ENCODE assay signal across 10 cellular contexts in genomic region chr15:58369261-58369699, GRCh38.
DNase-seq lines count a peak whose midpoint lies in the region; ATAC-seq and TF ChIP-seq lines count a peak whose summit lies in the region.
"Had no signal": no experiment of that assay in that cellular context is flagged by ENCODE, and none has a peak within 500 bp of the region (broad histone marks: within the 10 kb centered on the region; RNA-seq: fewer than 3 reads in every experiment).

No MANE protein-coding gene starts in this region.

- TF ChIP-seq CTCF in mesothelial cell of epicardium (IDR thresholded peaks at IDR 0.05; ENCODE audit: unreplicated experiment), result no peak

- H3K36me3 Mint-ChIP-seq in T-helper 17 cell (ENCODE audit: low read depth) (no peaks in the 10 kb centered on the region), mesothelial cell of epicardium (peaks cover 7% of the 10 kb centered on the region)

- peak; percentile 71 for ATAC-seq in T-helper 17 cell
- ATAC-seq in stimulated activated naive CD8-positive, alpha-beta T cell treated with anti-CD3 and anti-CD28 coated beads, Interleukin-15, amount 100 ng/mL, for 72 hours, result peak; percentile 87

- peak; percentile 13 for DNase-seq in activated CD4-positive, alpha-beta T cell treated with anti-CD3 and anti-CD28 coated beads, Interleukin-2, amount 50 U/mL, for 1 hour
- no peak for DNase-seq in activated CD4-positive, alpha-beta T cell treated with anti-CD3 and anti-CD28 coated beads for 48 hours
- no peak for DNase-seq in T-helper 17 cell
- peak; percentile 88 for DNase-seq in fibroblast of peridontal ligament (ENCODE audit: extremely low read depth)
- DNase-seq in stimulated activated naive CD8-positive, alpha-beta T cell treated with anti-CD3 and anti-CD28 coated beads, Interleukin-15, amount 100 ng/mL, for 72 hours, result peak in 1 of 2 donors; percentile 39
- no peak for DNase-seq in mesothelial cell of epicardium (ENCODE audit: low spot score in 2 of 2, unreplicated experiment in 2 of 2)
- DNase-seq in NCI-H1436 treated with DMSO at 0.1 percent for 48 hours (lab: John Stamatoyannopoulos, UW), result no peak
- no peak for DNase-seq in NCI-H1105 treated with DMSO at 0.1 percent for 48 hours (lab: John Stamatoyannopoulos, UW)
- DNase-seq: activated CD8-positive, alpha-beta memory T cell treated with anti-CD3 and anti-CD28 coated beads, Interleukin-2, amount 50 U/mL, for 4 hours; AML-193 had no signal

- H3K9me3 Mint-ChIP-seq in stimulated activated naive CD8-positive, alpha-beta T cell treated with anti-CD3 and anti-CD28 coated beads, Interleukin-15, amount 100 ng/mL, for 72 hours, result peaks cover 15 to 28% of the 10 kb centered on the region in 2 donors
- H3K9me3 Mint-ChIP-seq in mesothelial cell of epicardium, result peaks cover 43% of the 10 kb centered on the region

- no peaks in the 10 kb centered on the region for H3K9me3 ChIP-seq in T-helper 17 cell (ENCODE audit: control insufficient read depth, low read length, poor library complexity, severe bottlenecking)

- H3K4me3 Mint-ChIP-seq in T-helper 17 cell (peak overlapping the region; percentile 4), mesothelial cell of epicardium (no peak overlapping the region)
- peak overlapping the region; percentile 29 to 86 for H3K4me3 Mint-ChIP-seq in stimulated activated naive CD8-positive, alpha-beta T cell treated with anti-CD3 and anti-CD28 coated beads, Interleukin-15, amount 100 ng/mL, for 72 hours

- H3K27ac Mint-ChIP-seq in T-helper 17 cell (no peak overlapping the region), mesothelial cell of epicardium (no peak overlapping the region)
- H3K27ac Mint-ChIP-seq in stimulated activated naive CD8-positive, alpha-beta T cell treated with anti-CD3 and anti-CD28 coated beads, Interleukin-15, amount 100 ng/mL, for 72 hours, result peak overlapping the region in 1 of 2 donors; percentile 89

- H3K27me3 Mint-ChIP-seq in T-helper 17 cell (no peaks in the 10 kb centered on the region), mesothelial cell of epicardium (ENCODE audit: low read depth) (no peaks in the 10 kb centered on the region)
- no peaks in the 10 kb centered on the region for H3K27me3 Mint-ChIP-seq in stimulated activated naive CD8-positive, alpha-beta T cell treated with anti-CD3 and anti-CD28 coated beads, Interleukin-15, amount 100 ng/mL, for 72 hours

- peaks cover 8% of the 10 kb centered on the region for H3K4me1 Mint-ChIP-seq in T-helper 17 cell
- H3K4me1 Mint-ChIP-seq in stimulated activated naive CD8-positive, alpha-beta T cell treated with anti-CD3 and anti-CD28 coated beads, Interleukin-15, amount 100 ng/mL, for 72 hours, result peaks cover 9% of the 10 kb centered on the region
- H3K4me1 Mint-ChIP-seq in mesothelial cell of epicardium, result peaks cover 3% of the 10 kb centered on the region

Comparison
In these comparisons a context has a peak if more than half of its experiments do, and no peak if none do; other contexts are left out.
1. DNase-seq: peak in activated CD4-positive, alpha-beta T cell treated with anti-CD3 and anti-CD28 coated beads, Interleukin-2, amount 50 U/mL, for 1 hour (single experiment) and fibroblast of peridontal ligament (single experiment); none in activated CD4-positive, alpha-beta T cell treated with anti-CD3 and anti-CD28 coated beads for 48 hours (single experiment), T-helper 17 cell (0 of 3), mesothelial cell of epicardium (0 of 2), NCI-H1436 treated with DMSO at 0.1 percent for 48 hours (single experiment) and NCI-H1105 treated with DMSO at 0.1 percent for 48 hours (single experiment).